In genomic region chr6:3026811-3027626, GRCh38 we compare ENCODE assay signal across 8 cellular contexts. TPM values are rescaled to one million over a fixed set of nuclear protein-coding genes. Genes with fewer than 3 reads are reported as not detected.
DNase-seq lines count a peak whose midpoint lies in the region; ATAC-seq and TF ChIP-seq lines count a peak whose summit lies in the region.

No MANE protein-coding gene starts in this region.

- no peaks in the 10 kb centered on the region for H4K20me1 ChIP-seq in smooth muscle cell (ENCODE audit: low read depth)

- H3K4me1 Mint-ChIP-seq in activated CD4-positive, alpha-beta T cell treated with anti-CD3 and anti-CD28 coated beads, Interleukin-2, amount 10 ng/mL, durations not matched to agents 7 days and 5 days: peaks cover 65% of the 10 kb centered on the region

- H3F3A ChIP-seq in smooth muscle cell (ENCODE audit: low read depth): no peaks in the 10 kb centered on the region

- POLR2A ChIA-PET in activated CD4-positive, alpha-beta T cell treated with anti-CD3 and anti-CD28 coated beads, Interleukin-2, amount 10 ng/mL, durations not matched to agents 7 days and 5 days (lab: Charles Lee): interaction anchor here (0.6 to 1.6 kb wide), 2 partner anchors 41 to 141 kb away, joined by 6 to 10 read pairs; partner anchors contain the start of gene RIPK1

- CTCF ChIA-PET in activated CD4-positive, alpha-beta T cell treated with anti-CD3 and anti-CD28 coated beads, Interleukin-2, amount 10 ng/mL, durations not matched to agents 7 days and 5 days (lab: Charles Lee): interaction anchor here (1.0 to 2.1 kb wide), 12 partner anchors 9 to 261 kb away, joined by 3 to 10 read pairs (median 4); no protein-coding TSS in a partner anchor

- H3K79me2 ChIP-seq in smooth muscle cell (ENCODE audit: low read depth): no peaks in the 10 kb centered on the region

- no peak overlapping the region for H3K4me2 ChIP-seq in smooth muscle cell

- DNase-seq in Ammon's horn (ENCODE audit: low spot score) (peak; percentile 62), mucosa of descending colon (no peak), left lung (no peak), smooth muscle cell (lab: John Stamatoyannopoulos, UW; ENCODE audit: unreplicated experiment) (no peak), NCI-H69 (lab: John Stamatoyannopoulos, UW) (no peak)
- DNase-seq in activated CD4-positive, alpha-beta T cell treated with anti-CD3 and anti-CD28 coated beads, Interleukin-2, amount 10 ng/mL, durations not matched to agents 7 days and 5 days: peak; percentile 72

- H3K9me3 Mint-ChIP-seq in activated CD4-positive, alpha-beta T cell treated with anti-CD3 and anti-CD28 coated beads, Interleukin-2, amount 10 ng/mL, durations not matched to agents 7 days and 5 days: no peaks in the 10 kb centered on the region

- H3K27me3 Mint-ChIP-seq in activated CD4-positive, alpha-beta T cell treated with anti-CD3 and anti-CD28 coated beads, Interleukin-2, amount 10 ng/mL, durations not matched to agents 7 days and 5 days: no peaks in the 10 kb centered on the region

- intact Hi-C loops in mucosa of descending colon (cut with DNase I, micrococcal nuclease): no loop called here
- intact Hi-C loops in left lung (cut with DNase I): no loop called here

- H3K27me3 ChIP-seq in left lung (no peaks in the 10 kb centered on the region), smooth muscle cell (ENCODE audit: low read depth) (no peaks in the 10 kb centered on the region)

- peaks cover 9% of the 10 kb centered on the region for H3K36me3 Mint-ChIP-seq in activated CD4-positive, alpha-beta T cell treated with anti-CD3 and anti-CD28 coated beads, Interleukin-2, amount 10 ng/mL, durations not matched to agents 7 days and 5 days (ENCODE audit: low read depth)

- WGBS in smooth muscle cell (ENCODE audit: low lambda C conversion rate): 91% methylated on average over 20 of the region's 20 CpGs

- H3K27ac ChIP-seq in left lung: peak overlapping the region in 1 of 2 donors; percentile 98
- H3K27ac ChIP-seq in smooth muscle cell (ENCODE audit: low read depth): no peak overlapping the region

- TF ChIP-seq CTCF in mucosa of descending colon (IDR thresholded peaks at IDR 0.05): no peak
- TF ChIP-seq CTCF in left lung (IDR thresholded peaks at IDR 0.05): no peak
- TF ChIP-seq CTCF in smooth muscle cell (IDR thresholded peaks at IDR 0.05; ENCODE audit: borderline replicate concordance, insufficient read depth, poor library complexity, severe bottlenecking): no peak

- H3K36me3 ChIP-seq in mucosa of descending colon (ENCODE audit: low read depth) (no peaks in the 10 kb centered on the region), left lung (no peaks in the 10 kb centered on the region), smooth muscle cell (ENCODE audit: low read depth) (no peaks in the 10 kb centered on the region)

- peak overlapping the region; percentile 62 for H3K4me3 Mint-ChIP-seq in activated CD4-positive, alpha-beta T cell treated with anti-CD3 and anti-CD28 coated beads, Interleukin-2, amount 10 ng/mL, durations not matched to agents 7 days and 5 days

- H3K27ac Mint-ChIP-seq in activated CD4-positive, alpha-beta T cell treated with anti-CD3 and anti-CD28 coated beads, Interleukin-2, amount 10 ng/mL, durations not matched to agents 7 days and 5 days: peak overlapping the region; percentile 97

- no peak overlapping the region for H3K4me3 ChIP-seq in mucosa of descending colon
- H3K4me3 ChIP-seq in left lung: no peak overlapping the region
- H3K4me3 ChIP-seq in smooth muscle cell: no peak overlapping the region

- peak; percentile 61 for ATAC-seq in GM19328 (IDR thresholded peaks at IDR 0.05; ENCODE audit: unreplicated experiment)
- ATAC-seq in HG03196 (IDR thresholded peaks at IDR 0.05; ENCODE audit: unreplicated experiment): peak; percentile 70
- peak; percentile 13 for ATAC-seq in mucosa of descending colon
- no peak for ATAC-seq in left lung

- H2AFZ ChIP-seq in smooth muscle cell (ENCODE audit: low read depth): no peak overlapping the region

- H3K4me1 ChIP-seq in mucosa of descending colon (ENCODE audit: low read depth) (peaks cover 15% of the 10 kb centered on the region), left lung (peaks cover 17 to 60% of the 10 kb centered on the region in 2 donors), smooth muscle cell (ENCODE audit: low read depth) (peaks cover 16% of the 10 kb centered on the region)

- H3K9me3 ChIP-seq in mucosa of descending colon: no peaks in the 10 kb centered on the region
- H3K9me3 ChIP-seq in left lung: no peaks in the 10 kb centered on the region
- H3K9me3 ChIP-seq in smooth muscle cell (replicated peaks; ENCODE audit: low read depth): no peaks in the 10 kb centered on the region

- no peak overlapping the region for H3K9ac ChIP-seq in smooth muscle cell (ENCODE audit: low read depth)

RNA-seq across cellular contexts. Expression of gene NQO2, which starts 27.3 kb away (rescaled TPM):
- 10 to 100 TPM; 37.5 to 43.2 TPM for total RNA-seq in activated CD4-positive, alpha-beta T cell treated with anti-CD3 and anti-CD28 coated beads, Interleukin-2, amount 10 ng/mL, durations not matched to agents 7 days and 5 days
- total RNA-seq in mucosa of descending colon: 10 to 100 TPM; 13.4 to 24.1 (median 23.2) TPM
- 10 to 100 TPM; 22.0 to 55.8 TPM for total RNA-seq in left lung
- 12.9 and 16.4 TPM in 2 replicates for total RNA-seq in smooth muscle cell
- 33.6 and 49.0 TPM in 2 replicates for polyA plus RNA-seq in smooth muscle cell

RNA-seq across cellular contexts. Expression of gene RIPK1, which starts 41.3 kb away (rescaled TPM):
- total RNA-seq in activated CD4-positive, alpha-beta T cell treated with anti-CD3 and anti-CD28 coated beads, Interleukin-2, amount 10 ng/mL, durations not matched to agents 7 days and 5 days: 10 to 100 TPM; 35.8 to 38.9 TPM
- total RNA-seq in mucosa of descending colon: 10 to 100 TPM; 33.1 to 41.9 (median 35.8) TPM
- 10 to 100 TPM; 22.1 to 23.2 TPM for total RNA-seq in left lung
- total RNA-seq in smooth muscle cell: 11.8 and 12.2 TPM in 2 replicates
- 8.7 and 15.9 TPM in 2 replicates for polyA plus RNA-seq in smooth muscle cell

RNA-seq across cellular contexts. Expression of gene SERPINB6, which starts 55.7 kb away (rescaled TPM):
- total RNA-seq in activated CD4-positive, alpha-beta T cell treated with anti-CD3 and anti-CD28 coated beads, Interleukin-2, amount 10 ng/mL, durations not matched to agents 7 days and 5 days: 10 to 100 TPM in 1 of 2 experiments, 1 to 10 TPM in 1; 9.1 to 14.3 TPM
- total RNA-seq in mucosa of descending colon: 100 to 1,000 TPM; 134 to 147 (median 142) TPM
- total RNA-seq in left lung: 100 to 1,000 TPM in 1 of 2 donors, 10 to 100 TPM in 1; 99.3 to 134 TPM
- 67.8 and 85.1 TPM in 2 replicates for total RNA-seq in smooth muscle cell
- 116 and 118 TPM in 2 replicates for polyA plus RNA-seq in smooth muscle cell

Comparison
In these comparisons a context has a peak if more than half of its experiments do, and no peak if none do; other contexts are left out.
1. DNase-seq: peak in Ammon's horn (single experiment) and activated CD4-positive, alpha-beta T cell treated with anti-CD3 and anti-CD28 coated beads, Interleukin-2, amount 10 ng/mL, durations not matched to agents 7 days and 5 days (single experiment); none in mucosa of descending colon (0 of 3), left lung (0 of 2), smooth muscle cell (single experiment) and NCI-H69 (single experiment).